Comparison of ENCODE assay signal across 1 cellular context in the genomic region with DNA sequence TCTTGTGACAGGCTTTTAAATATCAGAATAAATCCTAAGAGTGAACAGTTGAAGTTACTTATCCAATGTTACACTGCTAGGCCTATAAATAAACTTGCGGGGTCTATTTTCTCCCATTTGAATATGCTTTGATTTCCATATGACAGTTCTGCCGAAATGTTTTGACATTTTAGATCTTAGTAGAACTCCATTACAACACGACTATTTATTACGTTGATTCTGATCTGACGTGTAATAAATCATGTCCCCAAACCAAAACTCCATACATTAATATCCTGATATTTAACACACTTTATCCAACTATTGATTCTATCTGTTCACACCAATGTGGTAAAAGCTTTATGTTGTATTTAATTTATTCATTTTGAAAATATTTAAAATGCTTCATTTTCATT.
TF ChIP-seq lines count a peak whose summit lies in the region.

No MANE protein-coding gene starts in this region.

TF ChIP-seq in endothelial cell of umbilical vein, 7 proteins besides CTCF, POLR2A, EP300 and RAD21:
- TF ChIP-seq FOS (IDR thresholded peaks at IDR 0.05; ENCODE audit: borderline replicate concordance, insufficient read depth, low read length), result no peak
- no peak for TF ChIP-seq EZH2 (IDR thresholded peaks at IDR 0.05; ENCODE audit: borderline replicate concordance, low read depth, low read length, severe bottlenecking)
- no peak for TF ChIP-seq GATA2 (IDR thresholded peaks at IDR 0.05; ENCODE audit: insufficient read depth, insufficient read length, low read depth, low read length)
- TF ChIP-seq MYC (IDR thresholded peaks at IDR 0.05; ENCODE audit: low read depth, low read length), result no peak
- TF ChIP-seq POLR2AphosphoS5 (IDR thresholded peaks at IDR 0.05; ENCODE audit: insufficient read depth, low read depth, low read length), result no peak
- no peak for TF ChIP-seq JUN (IDR thresholded peaks at IDR 0.05; ENCODE audit: borderline replicate concordance, insufficient read depth, insufficient read length, low read depth)
- TF ChIP-seq, protein P1, sequence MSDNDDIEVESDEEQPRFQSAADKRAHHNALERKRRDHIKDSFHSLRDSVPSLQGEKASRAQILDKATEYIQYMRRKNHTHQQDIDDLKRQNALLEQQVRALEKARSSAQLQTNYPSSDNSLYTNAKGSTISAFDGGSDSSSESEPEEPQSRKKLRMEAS (IDR thresholded peaks at IDR 0.05; ENCODE audit: insufficient read depth, insufficient read length), result no peak
